ENCODE assay signal across 19 cellular contexts in the genomic region with DNA sequence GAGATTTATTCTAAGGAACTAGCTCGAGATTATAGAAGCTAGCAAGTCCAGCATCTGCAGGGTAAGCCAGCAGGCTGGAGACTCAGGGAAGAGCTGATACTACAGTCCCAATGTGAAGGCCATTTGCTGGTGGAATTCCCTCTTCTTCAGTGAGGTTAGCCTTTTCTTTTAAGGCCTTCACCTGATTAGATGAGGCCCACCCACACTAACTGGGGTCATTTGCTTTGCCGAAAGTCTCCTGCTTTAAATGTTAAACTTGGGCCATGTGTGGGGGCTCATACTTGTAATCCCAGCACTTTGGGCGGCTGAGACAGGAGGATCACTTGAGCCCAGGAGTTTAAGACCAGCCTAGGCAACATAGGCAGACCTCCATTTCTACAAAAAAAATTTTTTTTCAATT.
DNase-seq lines count a peak whose midpoint lies in the region; ATAC-seq, FAIRE-seq and TF ChIP-seq lines count a peak whose summit lies in the region.
"Had no signal": no experiment of that assay in that cellular context is flagged by ENCODE, and none has a peak within 500 bp of the region (broad histone marks: within the 10 kb centered on the region; RNA-seq: fewer than 3 reads in every experiment).

No MANE protein-coding gene starts in this region.

- H3K4me3 Mint-ChIP-seq in astrocyte (ENCODE audit: unreplicated experiment) (no peak overlapping the region), glutamatergic neuron (ENCODE audit: unreplicated experiment) (no peak overlapping the region)
- H3K4me3 Mint-ChIP-seq: CD4-positive, alpha-beta memory T cell had no signal

- H3K9ac ChIP-seq in astrocyte (ENCODE audit: low read length) (no peak overlapping the region), smooth muscle cell (ENCODE audit: low read depth) (no peak overlapping the region)

- H3K36me3 ChIP-seq in HEK293 (ENCODE audit: control insufficient read depth in 2 of 2, insufficient read depth in 1 of 2, low read length in 2 of 2) (peaks cover 0 to 11% of the 10 kb centered on the region in 2 experiments; a peak in 2 of 3 replicates), astrocyte (ENCODE audit: insufficient read depth, low read length) (peaks cover 2% of the 10 kb centered on the region), smooth muscle cell (ENCODE audit: low read depth) (no peaks in the 10 kb centered on the region)

- H3K27me3 Mint-ChIP-seq in astrocyte (ENCODE audit: low read depth, unreplicated experiment): no peaks in the 10 kb centered on the region
- H3K27me3 Mint-ChIP-seq in glutamatergic neuron (ENCODE audit: unreplicated experiment): peaks cover 2% of the 10 kb centered on the region
- H3K27me3 Mint-ChIP-seq: CD4-positive, alpha-beta memory T cell had no signal

- TF ChIP-seq CTCF in HEK293 (tag by site-specific recombination; IDR thresholded peaks at IDR 0.05) (no peak), astrocyte (IDR thresholded peaks at IDR 0.05; ENCODE audit: insufficient read depth, low read depth, low read length) (no peak), smooth muscle cell (IDR thresholded peaks at IDR 0.05; ENCODE audit: borderline replicate concordance, insufficient read depth, poor library complexity, severe bottlenecking) (no peak), glutamatergic neuron (IDR thresholded peaks at IDR 0.05; ENCODE audit: partially characterized antibody, unreplicated experiment) (no peak)

- H3K79me2 ChIP-seq in astrocyte (ENCODE audit: insufficient read depth, low read length): peaks cover 2% of the 10 kb centered on the region
- no peaks in the 10 kb centered on the region for H3K79me2 ChIP-seq in smooth muscle cell (ENCODE audit: low read depth)

- H3K9me3 Mint-ChIP-seq in astrocyte (ENCODE audit: unreplicated experiment) (peaks cover 4% of the 10 kb centered on the region), glutamatergic neuron (ENCODE audit: unreplicated experiment) (no peaks in the 10 kb centered on the region)

- H3K27ac Mint-ChIP-seq in astrocyte (ENCODE audit: unreplicated experiment) (no peak overlapping the region), glutamatergic neuron (ENCODE audit: unreplicated experiment) (no peak overlapping the region)
- H3K27ac Mint-ChIP-seq: CD4-positive, alpha-beta memory T cell had no signal

- DNase-seq in astrocyte (ENCODE audit: low read depth) (no peak), islet precursor cell (peak; percentile 32), smooth muscle cell (lab: John Stamatoyannopoulos, UW; ENCODE audit: unreplicated experiment) (no peak), NCI-H345 treated with DMSO at 0.1 percent for 48 hours (lab: John Stamatoyannopoulos, UW; ENCODE audit: unreplicated experiment) (no peak), glutamatergic neuron (no peak)
- DNase-seq: 8988T; C1 segment of cervical spinal cord; Calu3; CD4-positive, alpha-beta memory T cell; COR-L47; DMS153; DND-41; GOT3 had no signal

- H3K4me1 Mint-ChIP-seq in astrocyte (ENCODE audit: low read depth, unreplicated experiment): peaks cover 32% of the 10 kb centered on the region
- no peaks in the 10 kb centered on the region for H3K4me1 Mint-ChIP-seq in glutamatergic neuron (ENCODE audit: low read depth, unreplicated experiment)
- H3K4me1 Mint-ChIP-seq: CD4-positive, alpha-beta memory T cell had no signal

- CTCF ChIA-PET in HEK293 (lab: Yijun Ruan, JAX): no interaction called here

- ATAC-seq in HG03565 (IDR thresholded peaks at IDR 0.05; ENCODE audit: unreplicated experiment): no peak

- peaks cover 19% of the 10 kb centered on the region for H3F3A ChIP-seq in smooth muscle cell (ENCODE audit: low read depth)

- H3K27ac ChIP-seq in HEK293 (ENCODE audit: extremely low read depth, low read depth, low read length) (no peak overlapping the region), astrocyte (ENCODE audit: low read depth, low read length) (peak overlapping the region; percentile 99), smooth muscle cell (ENCODE audit: low read depth) (peak overlapping the region; percentile 100)

- H3K4me2 ChIP-seq in astrocyte (ENCODE audit: low read length) (no peak overlapping the region), smooth muscle cell (no peak overlapping the region)

- H2AFZ ChIP-seq in astrocyte (ENCODE audit: low read depth, low read length) (no peak overlapping the region), smooth muscle cell (ENCODE audit: low read depth) (no peak overlapping the region)

- H3K36me3 Mint-ChIP-seq in astrocyte (ENCODE audit: low read depth, unreplicated experiment): peaks cover 19% of the 10 kb centered on the region
- H3K36me3 Mint-ChIP-seq in glutamatergic neuron (ENCODE audit: unreplicated experiment): peaks cover 6% of the 10 kb centered on the region

- H3K4me3 ChIP-seq in HEK293 (ENCODE audit: low read depth, low read length) (no peak overlapping the region), astrocyte (ENCODE audit: insufficient read depth, low read depth, low read length) (no peak overlapping the region), smooth muscle cell (no peak overlapping the region)
- H3K4me3 ChIP-seq: HAP-1 had no signal

- 91% methylated on average over 3 of the region's 3 CpGs for WGBS in smooth muscle cell (ENCODE audit: low lambda C conversion rate)

- H4K20me1 ChIP-seq in astrocyte (ENCODE audit: insufficient read depth, low read length): peaks cover 4% of the 10 kb centered on the region
- no peaks in the 10 kb centered on the region for H4K20me1 ChIP-seq in smooth muscle cell (ENCODE audit: low read depth)

- no peak for FAIRE-seq in astrocyte (lab: Jason Lieb, UNC)
- FAIRE-seq: G401.6, GM12892, H54 had no signal

- H3K27me3 ChIP-seq in astrocyte (ENCODE audit: insufficient read depth, low read length) (no peaks in the 10 kb centered on the region), smooth muscle cell (ENCODE audit: low read depth) (no peaks in the 10 kb centered on the region)

- H3K9me3 ChIP-seq in HEK293 (ENCODE audit: control insufficient read depth, insufficient read depth, low read depth, low read length): no peaks in the 10 kb centered on the region
- no peaks in the 10 kb centered on the region for H3K9me3 ChIP-seq in astrocyte (ENCODE audit: insufficient read depth, low read depth, low read length)
- H3K9me3 ChIP-seq in smooth muscle cell (replicated peaks; ENCODE audit: low read depth): no peaks in the 10 kb centered on the region
- H3K9me3 ChIP-seq: HAP-1 had no signal

- POLR2A ChIA-PET in HEK293 (lab: Yijun Ruan, JAX): no interaction called here

- H3K4me1 ChIP-seq in HEK293 (ENCODE audit: control insufficient read depth, insufficient read depth, low read length): no peaks in the 10 kb centered on the region
- H3K4me1 ChIP-seq in astrocyte (ENCODE audit: insufficient read depth, low read length): peaks cover 21% of the 10 kb centered on the region
- peaks cover 4% of the 10 kb centered on the region for H3K4me1 ChIP-seq in smooth muscle cell (ENCODE audit: low read depth)
- H3K4me1 ChIP-seq: HAP-1 had no signal

TF ChIP-seq in HEK293, 187 proteins besides CTCF, POLR2A, EP300 and RAD21:
- TF ChIP-seq ZNF274 (IDR thresholded peaks at IDR 0.05; ENCODE audit: low read length): no peak
- no peak for TF ChIP-seq ZNF274 (tag by site-specific recombination; IDR thresholded peaks at IDR 0.05; ENCODE audit: borderline replicate concordance)
- peak; percentile 99 for TF ChIP-seq ZNF10 (tag by site-specific recombination; IDR thresholded peaks at IDR 0.05)
- no peak for TF ChIP-seq OSR2 (tag by site-specific recombination; IDR thresholded peaks at IDR 0.05)
- no peak for TF ChIP-seq SP2 (tag by site-specific recombination; IDR thresholded peaks at IDR 0.05)
- no peak for TF ChIP-seq ZNF175 (tag by site-specific recombination; IDR thresholded peaks at IDR 0.05)
- no peak for TF ChIP-seq ZNF433 (tag by site-specific recombination; IDR thresholded peaks at IDR 0.05; ENCODE audit: low read depth)
- no peak for TF ChIP-seq ZNF24 (tag by site-specific recombination; IDR thresholded peaks at IDR 0.05)
- no peak for TF ChIP-seq ZNF292 (tag by site-specific recombination; IDR thresholded peaks at IDR 0.05; ENCODE audit: borderline replicate concordance, low read depth)
- TF ChIP-seq ZEB2 (tag by site-specific recombination; IDR thresholded peaks at IDR 0.05): no peak
